ENCODE assay signal across 25 cellular contexts in genomic region chr7:51606601-51607154, GRCh38.
A peak's percentile ranks its signal among the peaks of the same experiment; 100 is the strongest.
DNase-seq lines count a peak whose midpoint lies in the region; ATAC-seq and TF ChIP-seq lines count a peak whose summit lies in the region.
"Had no signal": no experiment of that assay in that cellular context is flagged by ENCODE, and none has a peak within 500 bp of the region (broad histone marks: within the 10 kb centered on the region; RNA-seq: fewer than 3 reads in every experiment).

No MANE protein-coding gene starts in this region.

- no peak overlapping the region for H3K4me3 ChIP-seq in breast epithelium
- no peak overlapping the region for H3K4me3 ChIP-seq in endodermal cell (ENCODE audit: low read length)
- H3K4me3 ChIP-seq: esophagus squamous epithelium, left ventricle myocardium inferior, upper lobe of right lung had no signal

- no peak overlapping the region for H3K27ac ChIP-seq in breast epithelium
- no peak overlapping the region for H3K27ac ChIP-seq in endodermal cell (ENCODE audit: low read depth, low read length)
- H3K27ac ChIP-seq: esophagus squamous epithelium, left ventricle myocardium inferior, upper lobe of right lung had no signal

- peak; percentile 48 to 59 for DNase-seq in T47D (ENCODE audit: low read depth in 1 of 2, low spot score in 1 of 2)
- no peak for DNase-seq in breast epithelium (ENCODE audit: low spot score in 2 of 2)
- peak; percentile 71 for DNase-seq in NCI-H748 treated with DMSO at 0.1 percent for 48 hours (lab: John Stamatoyannopoulos, UW)
- peak; percentile 22 for DNase-seq in endodermal cell
- no peak for DNase-seq in activated CD4-positive, alpha-beta T cell treated with anti-CD3 and anti-CD28 coated beads for 1 hour
- DNase-seq in activated CD4-positive, alpha-beta T cell treated with anti-CD3 and anti-CD28 coated beads for 4 hours, result no peak
- no peak for DNase-seq in SKM-1 (lab: John Stamatoyannopoulos, UW; ENCODE audit: unreplicated experiment)
- DNase-seq: activated B cell treated with CpG ODN at 0.5 μM for 24 hours; activated naive CD4-positive, alpha-beta T cell treated with anti-CD3 and anti-CD28 coated beads, Interleukin-2, amount 10 ng/mL, durations not matched to agents 7 days and 5 days; activated T-cell treated with anti-CD3 and anti-CD28 coated beads, Interleukin-2, amount 50 U/mL, for 4 hours; aorta; DMS79 treated with DMSO at 0.1 percent for 48 hours; effector CD4-positive, alpha-beta T cell; esophagus squamous epithelium; glutamatergic neuron; HFFc6; left ventricle myocardium inferior; NCI-H1436 treated with DMSO at 0.1 percent for 48 hours; stimulated activated CD4-positive, alpha-beta T cell treated with anti-CD3 and anti-CD28 coated beads, Interleukin-4, amount 100 ng/mL, for 1 hour; upper lobe of right lung had no signal

- peaks cover under 1% of the 10 kb centered on the region for H3K4me1 Mint-ChIP-seq in endodermal cell
- H3K4me1 Mint-ChIP-seq: activated B cell treated with CpG ODN at 0.5 μM for 24 hours; activated naive CD4-positive, alpha-beta T cell treated with anti-CD3 and anti-CD28 coated beads, Interleukin-2, amount 10 ng/mL, durations not matched to agents 7 days and 5 days; CD14-positive monocyte had no signal

- H3K36me3 ChIP-seq in breast epithelium (no peaks in the 10 kb centered on the region), endodermal cell (ENCODE audit: control insufficient read depth, insufficient read depth, low read length) (no peaks in the 10 kb centered on the region)
- H3K36me3 ChIP-seq: esophagus squamous epithelium, left ventricle myocardium inferior, upper lobe of right lung had no signal

- no peak overlapping the region for H3K9ac ChIP-seq in endodermal cell (ENCODE audit: extremely low read depth, low read length, poor library complexity, severe bottlenecking)

- H3K9me3 ChIP-seq in breast epithelium (no peaks in the 10 kb centered on the region), endodermal cell (ENCODE audit: control insufficient read depth, low read length) (peaks cover 7% of the 10 kb centered on the region)
- H3K9me3 ChIP-seq: esophagus squamous epithelium, upper lobe of right lung had no signal

- TF ChIP-seq POLR2A in breast epithelium (IDR thresholded peaks at IDR 0.05), result no peak

- H3K4me1 ChIP-seq in breast epithelium (no peaks in the 10 kb centered on the region), endodermal cell (ENCODE audit: control insufficient read depth, insufficient read depth, low read length) (no peaks in the 10 kb centered on the region)
- H3K4me1 ChIP-seq: esophagus squamous epithelium, left ventricle myocardium inferior, upper lobe of right lung had no signal

- H3K27me3 Mint-ChIP-seq in endodermal cell (ENCODE audit: insufficient read depth), result no peaks in the 10 kb centered on the region
- H3K27me3 Mint-ChIP-seq: activated B cell treated with CpG ODN at 0.5 μM for 24 hours; activated naive CD4-positive, alpha-beta T cell treated with anti-CD3 and anti-CD28 coated beads, Interleukin-2, amount 10 ng/mL, durations not matched to agents 7 days and 5 days; progenitor cell of endocrine pancreas had no signal

- no peaks in the 10 kb centered on the region for H3K27me3 ChIP-seq in breast epithelium
- no peaks in the 10 kb centered on the region for H3K27me3 ChIP-seq in endodermal cell (ENCODE audit: control insufficient read depth, insufficient read depth, low read length, poor library complexity, severe bottlenecking)
- H3K27me3 ChIP-seq: esophagus squamous epithelium, upper lobe of right lung had no signal

- in situ Hi-C loops in T47D (cut with HindIII; ENCODE audit: low pct_unique_long_range_greater_than_20kb, low sequenced_read_pairs), result no loop called here

- H3K4me3 Mint-ChIP-seq in endodermal cell, result no peak overlapping the region
- H3K4me3 Mint-ChIP-seq: activated B cell treated with CpG ODN at 0.5 μM for 24 hours; activated naive CD4-positive, alpha-beta T cell treated with anti-CD3 and anti-CD28 coated beads, Interleukin-2, amount 10 ng/mL, durations not matched to agents 7 days and 5 days; activated T-cell treated with anti-CD3 and anti-CD28 coated beads, Interleukin-2, amount 50 U/mL, for 4 hours; CD14-positive monocyte; HFFc6; neural crest cell; T-helper 1 cell treated with Interleukin-12 subunit alpha and Interleukin-12 subunit beta and Interleukin-4 antibody, amounts not matched to agents 30 μg/mL and 1 μg/mL, for 36 hours had no signal

- H3K27ac Mint-ChIP-seq in endodermal cell, result no peak overlapping the region
- H3K27ac Mint-ChIP-seq: activated B cell treated with CpG ODN at 0.5 μM for 24 hours; activated naive CD4-positive, alpha-beta T cell treated with anti-CD3 and anti-CD28 coated beads, Interleukin-2, amount 10 ng/mL, durations not matched to agents 7 days and 5 days; CD14-positive monocyte; HFFc6; progenitor cell of endocrine pancreas; T-helper 1 cell treated with Interleukin-12 subunit alpha and Interleukin-12 subunit beta and Interleukin-4 antibody, amounts not matched to agents 30 μg/mL and 1 μg/mL, for 36 hours had no signal

- H3K9me3 Mint-ChIP-seq in endodermal cell, result peaks cover 5% of the 10 kb centered on the region

- 95 to 98% methylated on average over 8 to 17 of the region's 17 CpGs for WGBS in endodermal cell (ENCODE audit: insufficient coverage in 1 of 2, insufficient read length in 1 of 2), 2 experiments

- H3K36me3 Mint-ChIP-seq in endodermal cell (ENCODE audit: low read depth), result no peaks in the 10 kb centered on the region
- H3K36me3 Mint-ChIP-seq: activated naive CD4-positive, alpha-beta T cell treated with anti-CD3 and anti-CD28 coated beads, Interleukin-2, amount 10 ng/mL, durations not matched to agents 7 days and 5 days; CD14-positive monocyte had no signal

- intact Hi-C loops in breast epithelium (cut with DNase I; ENCODE audit: low total_unique reads), result no loop called here

- no peak for TF ChIP-seq CTCF in breast epithelium (IDR thresholded peaks at IDR 0.05)
- TF ChIP-seq CTCF in endodermal cell (conservative IDR thresholded peaks at IDR 0.05), result no peak

- no peak for ATAC-seq in HG02885 (IDR thresholded peaks at IDR 0.05; ENCODE audit: poor library complexity, unreplicated experiment)
- ATAC-seq: activated T-cell treated with anti-CD3 and anti-CD28 coated beads, Interleukin-2, amount 50 U/mL, for 4 hours; upper lobe of right lung had no signal

Comparison
In these comparisons a context has a peak if more than half of its experiments do, and no peak if none do; other contexts are left out.
1. DNase-seq: peak in T47D (2 of 2), NCI-H748 treated with DMSO at 0.1 percent for 48 hours (single experiment) and endodermal cell (single experiment); none in breast epithelium (0 of 2), activated CD4-positive, alpha-beta T cell treated with anti-CD3 and anti-CD28 coated beads for 1 hour (single experiment), activated CD4-positive, alpha-beta T cell treated with anti-CD3 and anti-CD28 coated beads for 4 hours (0 of 2) and SKM-1 (single experiment).